ENCODE assay signal across 8 cellular contexts in genomic region chr12:108664338-108665258, GRCh38. TPM values are rescaled to one million over a fixed set of nuclear protein-coding genes. Genes with fewer than 3 reads are reported as not detected.
DNase-seq lines count a peak whose midpoint lies in the region; TF ChIP-seq lines count a peak whose summit lies in the region.

No MANE protein-coding gene starts in this region.

- H3K9ac ChIP-seq in GM23248 = peak overlapping the region; percentile 64

- H3K4me3 ChIP-seq in GM23248 = peak overlapping the region; percentile 27; the same call in 1 of the 2 replicates
- no peak overlapping the region for H3K4me3 ChIP-seq in foreskin fibroblast (ENCODE audit: low read depth in 1 of 2, low read length in 2 of 2)

- in situ Hi-C loops in GM23248 (cut with MboI) = loop anchor here (10.0 kb wide), 1 partner anchor 140 kb away; no protein-coding TSS in a partner anchor

- peaks cover 69% of the 10 kb centered on the region for H3K4me1 ChIP-seq in GM23248 (ENCODE audit: insufficient read depth)

- peak overlapping the region; percentile 80 for H3K27ac ChIP-seq in GM23248

- TF ChIP-seq CTCF in LNCAP (IDR thresholded peaks at IDR 0.05) = peak; percentile 92
- peak; percentile 89 for TF ChIP-seq CTCF in foreskin fibroblast (IDR thresholded peaks at IDR 0.05; ENCODE audit: low read depth, low read length)

- WGBS in GM23248 (ENCODE audit: low coverage in 1 of 2, low lambda C conversion rate in 2 of 2, missing lambda C conversion rate in 2 of 2), 2 experiments = 5 to 7% methylated on average over 5 of the region's 5 CpGs

- H3K27me3 ChIP-seq in GM23248 (replicated peaks; ENCODE audit: insufficient read depth) = no peaks in the 10 kb centered on the region

- H3K9me3 ChIP-seq in GM23248 (ENCODE audit: low read depth) = no peaks in the 10 kb centered on the region

- H2AFZ ChIP-seq in GM23248 = no peak overlapping the region

- peaks cover 14% of the 10 kb centered on the region; the same call in 1 of the 2 replicates for H3K36me3 ChIP-seq in GM23248 (ENCODE audit: low read depth)

- peak; percentile 81 for DNase-seq in ELF-1 (ENCODE audit: low read depth, low spot score)
- DNase-seq in GM23248 = peak; percentile 95
- peak; percentile 73 to 76 for DNase-seq in SHP77 (lab: John Stamatoyannopoulos, UW)
- peak; percentile 91 for DNase-seq in activated effector memory CD4-positive, alpha-beta T cell treated with anti-CD3 and anti-CD28 coated beads, Interleukin-2, amount 50 U/mL, for 16 hours
- peak; percentile 94 to 97 for DNase-seq in foreskin fibroblast
- DNase-seq in nucleus accumbens (lab: John Stamatoyannopoulos, UW) = peak in 50 of 56 donors; percentile 32 to 91 (median 73)
- peak; percentile 97 for DNase-seq in superior temporal gyrus (ENCODE audit: extremely low spot score)

- H3K9me2 ChIP-seq in GM23248 (ENCODE audit: insufficient read depth) = no peaks in the 10 kb centered on the region

- peak overlapping the region; percentile 75 for H3K4me2 ChIP-seq in GM23248 (ENCODE audit: unreplicated experiment)

- peaks cover 92% of the 10 kb centered on the region for H3F3A ChIP-seq in GM23248 (ENCODE audit: insufficient read depth)

- 0 out of 2 replicates have a peak, but pooled peaks cover 6% of the 10 kb centered on the region for H4K20me1 ChIP-seq in GM23248 (ENCODE audit: insufficient read depth)

- H3K79me2 ChIP-seq in GM23248 (ENCODE audit: insufficient read depth) = peaks cover 99% of the 10 kb centered on the region

RNA-seq across cellular contexts. Expression of gene SELPLG, which starts 30.9 kb away (rescaled TPM):
- total RNA-seq in GM23248 (2014; rRNA removed; shearing (Covaris generic)) = 4.4 and 6.1 TPM in 2 replicates
- polyA plus RNA-seq in GM23248 (2016; fragmentation: Nextera tagmentation; extraction: Ambion mirVana) = 6.2 and 6.7 TPM in 2 replicates
